In genomic region chr12:123140675-123141614, GRCh38 we compare ENCODE assay signal across 9 cellular contexts. TPM values are rescaled to one million over a fixed set of nuclear protein-coding genes. Genes with fewer than 3 reads are reported as not detected.
DNase-seq lines count a peak whose midpoint lies in the region; ATAC-seq and TF ChIP-seq lines count a peak whose summit lies in the region.
"Had no signal": no experiment of that assay in that cellular context is flagged by ENCODE, and none has a peak within 500 bp of the region (broad histone marks: within the 10 kb centered on the region; RNA-seq: fewer than 3 reads in every experiment).

No MANE protein-coding gene starts in this region.

- H3K9me3 Mint-ChIP-seq in nephron (no peaks in the 10 kb centered on the region), natural killer cell (no peaks in the 10 kb centered on the region)
- H3K9me3 Mint-ChIP-seq in activated CD8-positive, alpha-beta T cell treated with anti-CD3 and anti-CD28 coated beads, Interleukin-2, amount 10 ng/mL, durations not matched to agents 7 days and 5 days (ENCODE audit: insufficient read depth), result no peaks in the 10 kb centered on the region

- peaks cover 44 to 69% (median 58%) of the 10 kb centered on the region in 4 donors for H3K4me1 ChIP-seq in esophagus muscularis mucosa
- peaks cover 0 to 48% (median 39%) of the 10 kb centered on the region in 4 donors for H3K4me1 ChIP-seq in tibial nerve
- no peaks in the 10 kb centered on the region for H3K4me1 ChIP-seq in A673 (ENCODE audit: insufficient read depth, low read length, poor library complexity, severe bottlenecking)

- TF ChIP-seq EP300 in esophagus muscularis mucosa (IDR thresholded peaks at IDR 0.05), result no peak
- TF ChIP-seq EP300 in tibial nerve (IDR thresholded peaks at IDR 0.05), result no peak

- POLR2A ChIA-PET in activated CD8-positive, alpha-beta T cell treated with anti-CD3 and anti-CD28 coated beads, Interleukin-2, amount 10 ng/mL, durations not matched to agents 7 days and 5 days (lab: Charles Lee), result interaction anchor here (0.5 to 0.6 kb wide), 2 partner anchors 24 to 316 kb away, joined by 3 read pairs; no protein-coding TSS in a partner anchor
- POLR2A ChIA-PET in A673 (lab: Charles Lee; ENCODE audit: low non-redundant PET), result no interaction called here

- peaks cover 4% of the 10 kb centered on the region for H3K36me3 Mint-ChIP-seq in nephron (ENCODE audit: low read depth)
- H3K36me3 Mint-ChIP-seq in activated CD8-positive, alpha-beta T cell treated with anti-CD3 and anti-CD28 coated beads, Interleukin-2, amount 10 ng/mL, durations not matched to agents 7 days and 5 days (ENCODE audit: low read depth), result peaks cover 1% of the 10 kb centered on the region
- H3K36me3 Mint-ChIP-seq in natural killer cell, result no peaks in the 10 kb centered on the region

- H3K4me3 Mint-ChIP-seq in nephron (peak overlapping the region in 2 of 3 experiments; percentile 8 to 51), natural killer cell (no peak overlapping the region)
- no peak overlapping the region for H3K4me3 Mint-ChIP-seq in activated CD8-positive, alpha-beta T cell treated with anti-CD3 and anti-CD28 coated beads, Interleukin-2, amount 10 ng/mL, durations not matched to agents 7 days and 5 days

- intact Hi-C loops in esophagus muscularis mucosa (cut with DNase I), result no loop called here
- intact Hi-C loops in A673 (cut with micrococcal nuclease; ENCODE audit: unreplicated experiment), result no loop called here
- intact Hi-C loops in natural killer cell (cut with micrococcal nuclease), result no loop called here

- TF ChIP-seq CTCF in esophagus muscularis mucosa (IDR thresholded peaks at IDR 0.05), result no peak
- TF ChIP-seq CTCF in nephron (IDR thresholded peaks at IDR 0.05; ENCODE audit: unreplicated experiment in 3 of 3), result no peak
- no peak for TF ChIP-seq CTCF in tibial nerve (IDR thresholded peaks at IDR 0.05)
- no peak for TF ChIP-seq CTCF in A673 (conservative IDR thresholded peaks at IDR 0.05; ENCODE audit: low read depth, low read length)
- no peak for TF ChIP-seq CTCF in natural killer cell (IDR thresholded peaks at IDR 0.05)

- H3K27ac Mint-ChIP-seq in nephron (peak overlapping the region; percentile 91 to 99 (median 93)), natural killer cell (no peak overlapping the region)
- H3K27ac Mint-ChIP-seq in activated CD8-positive, alpha-beta T cell treated with anti-CD3 and anti-CD28 coated beads, Interleukin-2, amount 10 ng/mL, durations not matched to agents 7 days and 5 days, result no peak overlapping the region

- H3K27ac ChIP-seq in esophagus muscularis mucosa (replicated peaks in 1 of 4) (peak overlapping the region; percentile 79 to 91 (median 88)), tibial nerve (peak overlapping the region in 3 of 4 donors; percentile 75 to 88 (median 75)), A673 (ENCODE audit: low read depth, low read length, poor library complexity, severe bottlenecking) (no peak overlapping the region)

- H3K36me3 ChIP-seq in esophagus muscularis mucosa (peaks cover 0 to 5% (median 0%) of the 10 kb centered on the region in 4 donors), tibial nerve (peaks cover 0 to 7% (median 0%) of the 10 kb centered on the region in 3 donors), A673 (ENCODE audit: insufficient read depth, low read length, poor library complexity, severe bottlenecking) (no peaks in the 10 kb centered on the region)

- TF ChIP-seq POLR2A in esophagus muscularis mucosa (IDR thresholded peaks at IDR 0.05; ENCODE audit: low read depth), result no peak
- no peak for TF ChIP-seq POLR2A in tibial nerve (IDR thresholded peaks at IDR 0.05)

- peak; percentile 87 for DNase-seq in NCI-H82 (lab: John Stamatoyannopoulos, UW)
- no peak for DNase-seq in NCI-H82 treated with DMSO at 0.1 percent for 48 hours (lab: John Stamatoyannopoulos, UW; ENCODE audit: unreplicated experiment)
- no peak for DNase-seq in esophagus muscularis mucosa (ENCODE audit: extremely low spot score)
- DNase-seq in tibial nerve (ENCODE audit: low spot score in 2 of 2), result no peak
- DNase-seq in activated CD8-positive, alpha-beta T cell treated with anti-CD3 and anti-CD28 coated beads, Interleukin-2, amount 10 ng/mL, durations not matched to agents 7 days and 5 days, result no peak
- DNase-seq in A673 (ENCODE audit: low spot score), result no peak
- DNase-seq in natural killer cell, result no peak
- DNase-seq: KG1 had no signal

- H3K4me3 ChIP-seq in esophagus muscularis mucosa (peak overlapping the region in 1 of 4 donors; percentile 6), tibial nerve (no peak overlapping the region), A673 (ENCODE audit: low read depth, low read length, poor library complexity, severe bottlenecking) (no peak overlapping the region)

- 67% methylated on average over 6 of the region's 6 CpGs for WGBS in esophagus muscularis mucosa
- 71 to 74% methylated on average over 6 of the region's 6 CpGs for WGBS in tibial nerve, 2 donors

- CTCF ChIA-PET in activated CD8-positive, alpha-beta T cell treated with anti-CD3 and anti-CD28 coated beads, Interleukin-2, amount 10 ng/mL, durations not matched to agents 7 days and 5 days (lab: Charles Lee), result interaction anchor here (0.8 to 2.9 kb wide), 4 partner anchors 9 to 97 kb away, joined by 3 to 10 read pairs (median 3); no protein-coding TSS in a partner anchor
- CTCF ChIA-PET in A673 (lab: Charles Lee), result no interaction called here

- ATAC-seq in activated CD8-positive, alpha-beta T cell treated with anti-CD3 and anti-CD28 coated beads, Interleukin-2, amount 10 ng/mL, durations not matched to agents 7 days and 5 days, result no peak
- ATAC-seq in natural killer cell, result no peak

- H3K27me3 Mint-ChIP-seq in nephron (ENCODE audit: low read depth) (peaks cover 4% of the 10 kb centered on the region), natural killer cell (ENCODE audit: low read depth in 2 of 2) (no peaks in the 10 kb centered on the region)
- no peaks in the 10 kb centered on the region for H3K27me3 Mint-ChIP-seq in activated CD8-positive, alpha-beta T cell treated with anti-CD3 and anti-CD28 coated beads, Interleukin-2, amount 10 ng/mL, durations not matched to agents 7 days and 5 days (ENCODE audit: low read depth)

- H3K4me1 Mint-ChIP-seq in nephron (peaks cover 37% of the 10 kb centered on the region), natural killer cell (peaks cover 0 to 15% of the 10 kb centered on the region in 2 donors)
- peaks cover 15% of the 10 kb centered on the region for H3K4me1 Mint-ChIP-seq in activated CD8-positive, alpha-beta T cell treated with anti-CD3 and anti-CD28 coated beads, Interleukin-2, amount 10 ng/mL, durations not matched to agents 7 days and 5 days (ENCODE audit: low read depth)

- no TSS peak for BruUV-seq in A673 (replicated peaks; lab: Mats Ljungman, UMichigan)

- H3K9me3 ChIP-seq in esophagus muscularis mucosa, result no peaks in the 10 kb centered on the region
- H3K9me3 ChIP-seq in tibial nerve, result no peaks in the 10 kb centered on the region
- no peaks in the 10 kb centered on the region for H3K9me3 ChIP-seq in A673 (ENCODE audit: low read depth, low read length, poor library complexity, severe bottlenecking)

- H3K27me3 ChIP-seq in esophagus muscularis mucosa (no peaks in the 10 kb centered on the region), tibial nerve (no peaks in the 10 kb centered on the region), A673 (replicated peaks; ENCODE audit: insufficient read depth, low read depth, low read length, poor library complexity) (no peaks in the 10 kb centered on the region)

RNA-seq across cellular contexts. Expression of gene PITPNM2, which starts 9.9 kb away (rescaled TPM):
- total RNA-seq in esophagus muscularis mucosa, result 10 to 100 TPM; 10.4 to 24.4 (median 13.3) TPM
- 1 to 10 TPM; 6.1 to 9.8 (median 9.0) TPM for total RNA-seq in tibial nerve
- 10 to 100 TPM; 17.7 to 18.3 TPM for total RNA-seq in activated CD8-positive, alpha-beta T cell treated with anti-CD3 and anti-CD28 coated beads, Interleukin-2, amount 10 ng/mL, durations not matched to agents 7 days and 5 days
- total RNA-seq in A673 (2021), result 6.4 and 8.9 TPM in 2 replicates
- 10 to 100 TPM; 38.9 to 94.6 (median 42.5) TPM for total RNA-seq in natural killer cell

Comparison
In these comparisons a context has a peak if more than half of its experiments do, and no peak if none do; other contexts are left out.
1. H3K27ac Mint-ChIP-seq: peak in nephron (3 of 3); none in activated CD8-positive, alpha-beta T cell treated with anti-CD3 and anti-CD28 coated beads, Interleukin-2, amount 10 ng/mL, durations not matched to agents 7 days and 5 days (single experiment) and natural killer cell (0 of 2).
2. H3K4me3 Mint-ChIP-seq: peak in nephron (2 of 3); none in activated CD8-positive, alpha-beta T cell treated with anti-CD3 and anti-CD28 coated beads, Interleukin-2, amount 10 ng/mL, durations not matched to agents 7 days and 5 days (single experiment) and natural killer cell (single experiment).